ENCODE assay signal across 23 cellular contexts in genomic region chr21:44696572-44696971, GRCh38. TPM values are rescaled to one million over a fixed set of nuclear protein-coding genes. Genes with fewer than 3 reads are reported as not detected.
"Had no signal": no experiment of that assay in that cellular context is flagged by ENCODE, and none has a peak within 500 bp of the region (broad histone marks: within the 10 kb centered on the region; RNA-seq: fewer than 3 reads in every experiment).

No MANE protein-coding gene starts in this region.

- H3K9ac ChIP-seq: neural progenitor cell had no signal

- H3K27ac ChIP-seq: dorsolateral prefrontal cortex, neural progenitor cell, ovary, sigmoid colon, thoracic aorta, upper lobe of right lung had no signal

- DNase-seq: activated CD4-positive, alpha-beta T cell treated with anti-CD3 and anti-CD28 coated beads, Interleukin-2, amount 50 U/mL, for 4 hours; activated CD4-positive, CD25-positive, alpha-beta regulatory T cell treated with anti-CD3 and anti-CD28 coated beads, Interleukin-2, amount 50 U/mL, for 72 hours; activated naive CD4-positive, alpha-beta T cell treated with Interleukin-2 at 50 U/mL for 16 hours; activated naive CD8-positive, alpha-beta T cell treated with anti-CD3 and anti-CD28 coated beads, Interleukin-2, amount 10 ng/mL, durations not matched to agents 7 days and 5 days; activated T-cell treated with anti-CD3 and anti-CD28 coated beads for 4 hours; amygdala; dorsolateral prefrontal cortex; erythroblast; foreskin melanocyte; left ventricle myocardium superior; naive thymus-derived CD4-positive, alpha-beta T cell; ovary; sigmoid colon; stimulated activated CD4-positive, alpha-beta T cell treated with anti-CD3 and anti-CD28 coated beads, Interleukin-4, amount 100 ng/mL, for 24 hours; upper lobe of right lung had no signal

- H3K4me1 Mint-ChIP-seq: activated naive CD8-positive, alpha-beta T cell treated with anti-CD3 and anti-CD28 coated beads, Interleukin-2, amount 10 ng/mL, durations not matched to agents 7 days and 5 days had no signal

- H3K27me3 ChIP-seq: ovary had no signal

- H3K9me3 ChIP-seq: ovary had no signal

- H3K4me3 ChIP-seq: dorsolateral prefrontal cortex, neural progenitor cell, ovary, sigmoid colon, thoracic aorta, upper lobe of right lung had no signal

- H3K4me3 Mint-ChIP-seq: activated naive CD8-positive, alpha-beta T cell treated with anti-CD3 and anti-CD28 coated beads, Interleukin-2, amount 10 ng/mL, durations not matched to agents 7 days and 5 days; activated T-helper 1 cell treated with anti-CD3 and anti-CD28 coated beads, Interleukin-12 subunit alpha, Interleukin-12 subunit beta, Interleukin-2, Interleukin-4 antibody, amounts not matched to agents 30 ng/mL and 10 ng/mL and 1 ng/mL, durations not matched to agents 14 hours and 24 hours and 36 hours; naive thymus-derived CD4-positive, alpha-beta T cell; stimulated activated effector memory CD8-positive, alpha-beta T cell treated with anti-CD3 and anti-CD28 coated beads, Interleukin-12 subunit alpha, Interleukin-12 subunit beta, amount 100 ng/mL, for 72 hours had no signal

- ATAC-seq: left ventricle myocardium superior; naive thymus-derived CD4-positive, alpha-beta T cell; stimulated activated effector memory CD8-positive, alpha-beta T cell treated with anti-CD3 and anti-CD28 coated beads, Interleukin-12 subunit alpha, Interleukin-12 subunit beta, amount 100 ng/mL, for 72 hours; upper lobe of right lung had no signal

- H3K27ac Mint-ChIP-seq: activated naive CD8-positive, alpha-beta T cell treated with anti-CD3 and anti-CD28 coated beads, Interleukin-2, amount 10 ng/mL, durations not matched to agents 7 days and 5 days; activated T-helper 1 cell treated with anti-CD3 and anti-CD28 coated beads, Interleukin-12 subunit alpha, Interleukin-12 subunit beta, Interleukin-2, Interleukin-4 antibody, amounts not matched to agents 30 ng/mL and 10 ng/mL and 1 ng/mL, durations not matched to agents 14 hours and 24 hours and 36 hours; neural progenitor cell; stimulated activated effector memory CD8-positive, alpha-beta T cell treated with anti-CD3 and anti-CD28 coated beads, Interleukin-12 subunit alpha, Interleukin-12 subunit beta, amount 100 ng/mL, for 72 hours had no signal

- H3K36me3 Mint-ChIP-seq: activated naive CD8-positive, alpha-beta T cell treated with anti-CD3 and anti-CD28 coated beads, Interleukin-2, amount 10 ng/mL, durations not matched to agents 7 days and 5 days; stimulated activated effector memory CD8-positive, alpha-beta T cell treated with anti-CD3 and anti-CD28 coated beads, Interleukin-12 subunit alpha, Interleukin-12 subunit beta, amount 100 ng/mL, for 72 hours had no signal

- H3K36me3 ChIP-seq: neural progenitor cell, ovary, sigmoid colon, thoracic aorta, upper lobe of right lung had no signal

- H3K4me1 ChIP-seq: sigmoid colon, upper lobe of right lung had no signal

RNA-seq across cellular contexts. Expression of gene KRTAP10-12, which starts 0.4 kb away (rescaled TPM):
- total RNA-seq: activated naive CD8-positive, alpha-beta T cell treated with anti-CD3 and anti-CD28 coated beads, Interleukin-2, amount 10 ng/mL, durations not matched to agents 7 days and 5 days; activated T-helper 1 cell treated with anti-CD3 and anti-CD28 coated beads, Interleukin-12 subunit alpha, Interleukin-12 subunit beta, Interleukin-2, Interleukin-4 antibody, amounts not matched to agents 30 ng/mL and 10 ng/mL and 1 ng/mL, durations not matched to agents 14 hours and 24 hours and 36 hours; cardiac septum; dorsolateral prefrontal cortex; kidney epithelial cell; left ventricle myocardium superior; mucosa of gallbladder; naive thymus-derived CD4-positive, alpha-beta T cell; ovary; sigmoid colon; T-helper 1 cell treated with Interleukin-12 subunit alpha and Interleukin-12 subunit beta and Interleukin-4 antibody, amounts not matched to agents 30 ng/mL and 1 ng/mL, for 36 hours; thoracic aorta; upper lobe of right lung had no signal
- polyA plus RNA-seq: naive thymus-derived CD4-positive, alpha-beta T cell; ovary; sigmoid colon had no signal

RNA-seq across cellular contexts. Expression of gene KRTAP12-1, which starts 14.6 kb away (rescaled TPM):
- total RNA-seq: activated naive CD8-positive, alpha-beta T cell treated with anti-CD3 and anti-CD28 coated beads, Interleukin-2, amount 10 ng/mL, durations not matched to agents 7 days and 5 days; activated T-helper 1 cell treated with anti-CD3 and anti-CD28 coated beads, Interleukin-12 subunit alpha, Interleukin-12 subunit beta, Interleukin-2, Interleukin-4 antibody, amounts not matched to agents 30 ng/mL and 10 ng/mL and 1 ng/mL, durations not matched to agents 14 hours and 24 hours and 36 hours; cardiac septum; kidney epithelial cell; left ventricle myocardium superior; mucosa of gallbladder; naive thymus-derived CD4-positive, alpha-beta T cell; ovary; sigmoid colon; T-helper 1 cell treated with Interleukin-12 subunit alpha and Interleukin-12 subunit beta and Interleukin-4 antibody, amounts not matched to agents 30 ng/mL and 1 ng/mL, for 36 hours; thoracic aorta; upper lobe of right lung had no signal
- polyA plus RNA-seq: naive thymus-derived CD4-positive, alpha-beta T cell; ovary; sigmoid colon had no signal

RNA-seq across cellular contexts. Expression of gene TSPEAR, which starts 14.8 kb away (rescaled TPM):
- total RNA-seq: activated naive CD8-positive, alpha-beta T cell treated with anti-CD3 and anti-CD28 coated beads, Interleukin-2, amount 10 ng/mL, durations not matched to agents 7 days and 5 days; activated T-helper 1 cell treated with anti-CD3 and anti-CD28 coated beads, Interleukin-12 subunit alpha, Interleukin-12 subunit beta, Interleukin-2, Interleukin-4 antibody, amounts not matched to agents 30 ng/mL and 10 ng/mL and 1 ng/mL, durations not matched to agents 14 hours and 24 hours and 36 hours; cardiac septum; kidney epithelial cell; naive thymus-derived CD4-positive, alpha-beta T cell; sigmoid colon; T-helper 1 cell treated with Interleukin-12 subunit alpha and Interleukin-12 subunit beta and Interleukin-4 antibody, amounts not matched to agents 30 ng/mL and 1 ng/mL, for 36 hours; thoracic aorta had no signal

RNA-seq across cellular contexts. Expression of gene KRTAP12-2, which starts 29.8 kb away (rescaled TPM):
- total RNA-seq: activated naive CD8-positive, alpha-beta T cell treated with anti-CD3 and anti-CD28 coated beads, Interleukin-2, amount 10 ng/mL, durations not matched to agents 7 days and 5 days; activated T-helper 1 cell treated with anti-CD3 and anti-CD28 coated beads, Interleukin-12 subunit alpha, Interleukin-12 subunit beta, Interleukin-2, Interleukin-4 antibody, amounts not matched to agents 30 ng/mL and 10 ng/mL and 1 ng/mL, durations not matched to agents 14 hours and 24 hours and 36 hours; cardiac septum; dorsolateral prefrontal cortex; kidney epithelial cell; left ventricle myocardium superior; mucosa of gallbladder; naive thymus-derived CD4-positive, alpha-beta T cell; ovary; sigmoid colon; T-helper 1 cell treated with Interleukin-12 subunit alpha and Interleukin-12 subunit beta and Interleukin-4 antibody, amounts not matched to agents 30 ng/mL and 1 ng/mL, for 36 hours; thoracic aorta; upper lobe of right lung had no signal
- polyA plus RNA-seq: naive thymus-derived CD4-positive, alpha-beta T cell; ovary; sigmoid colon had no signal

RNA-seq across cellular contexts. Expression of gene KRTAP12-3, which starts 38.8 kb away (rescaled TPM):
- total RNA-seq: activated naive CD8-positive, alpha-beta T cell treated with anti-CD3 and anti-CD28 coated beads, Interleukin-2, amount 10 ng/mL, durations not matched to agents 7 days and 5 days; activated T-helper 1 cell treated with anti-CD3 and anti-CD28 coated beads, Interleukin-12 subunit alpha, Interleukin-12 subunit beta, Interleukin-2, Interleukin-4 antibody, amounts not matched to agents 30 ng/mL and 10 ng/mL and 1 ng/mL, durations not matched to agents 14 hours and 24 hours and 36 hours; cardiac septum; dorsolateral prefrontal cortex; kidney epithelial cell; left ventricle myocardium superior; mucosa of gallbladder; ovary; sigmoid colon; T-helper 1 cell treated with Interleukin-12 subunit alpha and Interleukin-12 subunit beta and Interleukin-4 antibody, amounts not matched to agents 30 ng/mL and 1 ng/mL, for 36 hours; thoracic aorta; upper lobe of right lung had no signal
- polyA plus RNA-seq: naive thymus-derived CD4-positive, alpha-beta T cell; ovary; sigmoid colon had no signal
